ENCODE assay signal across 1 cellular context in the genomic region with DNA sequence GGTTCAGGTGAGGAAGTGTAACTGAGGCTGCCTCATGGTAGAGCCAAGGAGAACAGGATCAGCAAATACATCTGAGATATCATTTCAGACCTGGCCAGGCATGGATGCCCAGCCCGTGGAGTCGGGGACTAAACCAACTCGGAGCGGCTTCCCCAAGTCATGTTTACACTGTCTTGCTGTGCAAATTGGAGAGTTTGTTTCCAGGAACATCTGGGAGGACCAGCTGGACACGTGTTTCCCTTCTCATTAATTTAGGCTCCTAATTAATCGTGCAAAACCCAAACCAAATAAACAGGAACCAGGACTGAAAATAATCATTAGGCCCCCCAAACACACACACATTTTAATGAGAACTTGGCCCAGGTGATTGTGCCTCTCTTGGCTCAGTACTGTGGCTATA.
TF ChIP-seq lines count a peak whose summit lies in the region.

No MANE protein-coding gene starts in this region.

TF ChIP-seq in HepG2, 621 proteins besides CTCF, POLR2A, EP300 and RAD21 (continued from another document):
- TF ChIP-seq, protein P1, sequence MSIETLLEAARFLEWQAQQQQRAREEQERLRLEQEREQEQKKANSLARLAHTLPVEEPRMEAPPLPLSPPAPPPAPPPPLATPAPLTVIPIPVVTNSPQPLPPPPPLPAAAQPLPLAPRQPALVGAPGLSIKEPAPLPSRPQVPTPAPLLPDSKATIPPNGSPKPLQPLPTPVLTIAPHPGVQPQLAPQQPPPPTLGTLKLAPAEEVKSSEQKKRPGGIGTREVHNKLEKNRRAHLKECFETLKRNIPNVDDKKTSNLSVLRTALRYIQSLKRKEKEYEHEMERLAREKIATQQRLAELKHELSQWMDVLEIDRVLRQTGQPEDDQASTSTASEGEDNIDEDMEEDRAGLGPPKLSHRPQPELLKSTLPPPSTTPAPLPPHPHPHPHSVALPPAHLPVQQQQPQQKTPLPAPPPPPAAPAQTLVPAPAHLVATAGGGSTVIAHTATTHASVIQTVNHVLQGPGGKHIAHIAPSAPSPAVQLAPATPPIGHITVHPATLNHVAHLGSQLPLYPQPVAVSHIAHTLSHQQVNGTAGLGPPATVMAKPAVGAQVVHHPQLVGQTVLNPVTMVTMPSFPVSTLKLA (IDR thresholded peaks at IDR 0.05) = peak; percentile 52
- no peak for TF ChIP-seq U2AF1 (optimal IDR thresholded peaks at IDR 0.05; ENCODE audit: low read depth, low read length)
